13 cellular contexts compared by ENCODE assay signal in the genomic region with DNA sequence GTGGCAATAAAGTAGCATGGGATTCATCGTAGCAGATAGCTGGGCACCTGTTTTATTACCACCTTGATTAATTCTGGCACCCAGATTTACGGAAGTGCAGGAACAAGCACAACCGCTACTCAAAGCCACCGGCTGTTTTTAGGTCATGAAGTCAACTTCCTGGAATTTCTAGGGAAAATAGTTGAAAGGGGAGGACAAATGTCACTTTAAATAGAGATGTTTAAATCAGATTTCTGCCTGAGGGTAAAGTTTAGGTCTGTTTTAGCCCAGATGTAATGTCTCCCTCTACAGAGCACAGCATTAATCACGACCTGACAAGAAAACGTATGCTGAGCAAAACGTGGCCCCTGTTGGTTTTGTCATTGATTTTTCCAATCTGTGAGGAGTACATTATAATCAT. TPM values are rescaled to one million over a fixed set of nuclear protein-coding genes. Genes with fewer than 3 reads are reported as not detected.
DNase-seq lines count a peak whose midpoint lies in the region; ATAC-seq and TF ChIP-seq lines count a peak whose summit lies in the region.
"Had no signal": no experiment of that assay in that cellular context is flagged by ENCODE, and none has a peak within 500 bp of the region (broad histone marks: within the 10 kb centered on the region; RNA-seq: fewer than 3 reads in every experiment).

No MANE protein-coding gene starts in this region.

- H3K27me3 Mint-ChIP-seq in glutamatergic neuron (ENCODE audit: unreplicated experiment) (peaks cover under 1% of the 10 kb centered on the region), progenitor cell of endocrine pancreas (no peaks in the 10 kb centered on the region)

- no peak for TF ChIP-seq CTCF in glutamatergic neuron (IDR thresholded peaks at IDR 0.05; ENCODE audit: partially characterized antibody, unreplicated experiment)
- TF ChIP-seq CTCF in progenitor cell of endocrine pancreas (IDR thresholded peaks at IDR 0.05; ENCODE audit: unreplicated experiment) = peak; percentile 13
- no peak for TF ChIP-seq CTCF in GM20000 (IDR thresholded peaks at IDR 0.05; ENCODE audit: extremely low read depth, missing control alignments)

- H3K27me3 ChIP-seq in HAP-1 (ENCODE audit: low read depth) = no peaks in the 10 kb centered on the region

- no peaks in the 10 kb centered on the region for H3K9me3 ChIP-seq in HAP-1

- no peaks in the 10 kb centered on the region for H3K36me3 ChIP-seq in HAP-1 (replicated peaks)

- no peak for ATAC-seq in GM18907 (IDR thresholded peaks at IDR 0.05; ENCODE audit: unreplicated experiment)

- no peaks in the 10 kb centered on the region for H3K36me3 Mint-ChIP-seq in glutamatergic neuron (ENCODE audit: unreplicated experiment)
- H3K36me3 Mint-ChIP-seq in progenitor cell of endocrine pancreas (ENCODE audit: insufficient read depth) = no peaks in the 10 kb centered on the region

- H3K4me1 ChIP-seq in HAP-1 = peaks cover 60% of the 10 kb centered on the region

- no peak overlapping the region for H3K4me3 ChIP-seq in HAP-1

- H3K27ac Mint-ChIP-seq in glutamatergic neuron (ENCODE audit: unreplicated experiment) = peak overlapping the region; percentile 80
- H3K27ac Mint-ChIP-seq in progenitor cell of endocrine pancreas = peak overlapping the region; percentile 49
- H3K27ac Mint-ChIP-seq: activated T-helper 2 cell treated with anti-CD3 and anti-CD28 coated beads, Interferon-gamma antibody, Interleukin-2, Interleukin-4, amounts not matched to agents 10 μg/mL and 5 μg/mL and 100 μg/mL, durations not matched to agents 14 hours and 24 hours and 36 hours had no signal

- H3K4me1 Mint-ChIP-seq in glutamatergic neuron (ENCODE audit: low read depth, unreplicated experiment) (peaks cover 62% of the 10 kb centered on the region), progenitor cell of endocrine pancreas (ENCODE audit: low read depth) (peaks cover 59% of the 10 kb centered on the region)

- peaks cover 7% of the 10 kb centered on the region for H3K9me3 Mint-ChIP-seq in glutamatergic neuron (ENCODE audit: unreplicated experiment)
- no peaks in the 10 kb centered on the region for H3K9me3 Mint-ChIP-seq in progenitor cell of endocrine pancreas (ENCODE audit: low read depth)
- H3K9me3 Mint-ChIP-seq: activated T-helper 2 cell treated with anti-CD3 and anti-CD28 coated beads, Interferon-gamma antibody, Interleukin-2, Interleukin-4, amounts not matched to agents 10 μg/mL and 5 μg/mL and 100 μg/mL, durations not matched to agents 14 hours and 24 hours and 36 hours had no signal

- H3K4me3 Mint-ChIP-seq in glutamatergic neuron (ENCODE audit: unreplicated experiment) (peak overlapping the region; percentile 78), progenitor cell of endocrine pancreas (ENCODE audit: low read depth) (peak overlapping the region; percentile 4)

- peak; percentile 41 to 85 for DNase-seq in HAP-1 (ENCODE audit: low spot score in 2 of 2)
- no peak for DNase-seq in glutamatergic neuron
- DNase-seq in progenitor cell of endocrine pancreas (ENCODE audit: low spot score, unreplicated experiment) = no peak
- no peak for DNase-seq in GM20000 (ENCODE audit: low spot score)
- no peak for DNase-seq in DMS53 treated with DMSO at 0.1 percent for 48 hours (lab: John Stamatoyannopoulos, UW; ENCODE audit: unreplicated experiment)
- no peak for DNase-seq in activated effector memory CD4-positive, alpha-beta T cell treated with anti-CD3 and anti-CD28 coated beads, Interleukin-2, amount 50 U/mL, for 16 hours
- DNase-seq: activated CD4-positive, CD25-positive, alpha-beta regulatory T cell treated with anti-CD3 and anti-CD28 coated beads, Interleukin-2, amount 50 U/mL, for 72 hours; cortex of kidney; DMS53; NCI-H1105 had no signal

- in situ Hi-C loops in HAP-1 (cut with MboI; ENCODE audit: low sequenced_read_pairs) = no loop called here

TF ChIP-seq in PFSK-1, 5 proteins besides CTCF, POLR2A, EP300 and RAD21:
- TF ChIP-seq SIN3A (IDR thresholded peaks at IDR 0.05; ENCODE audit: borderline replicate concordance, insufficient read depth, low read length) = 0 out of 2 replicates have a peak, but pooled peaks have one; percentile 40
- no peak for TF ChIP-seq POLR2AphosphoS5 (IDR thresholded peaks at IDR 0.05; ENCODE audit: low read depth, low read length)

RNA-seq across cellular contexts. Expression of a gene that starts 8.0 kb away (rescaled TPM):
- polyA plus RNA-seq in PFSK-1 (2012; ENCODE audit: insufficient read length, low read depth) = 10.3 TPM
- total RNA-seq in glutamatergic neuron (ENCODE audit: unreplicated experiment) (71.2 TPM), progenitor cell of endocrine pancreas (70.8 and 75.1 TPM in 2 replicates)
- total RNA-seq: activated T-helper 2 cell treated with anti-CD3 and anti-CD28 coated beads, Interferon-gamma antibody, Interleukin-2, Interleukin-4, amounts not matched to agents 10 μg/mL and 5 μg/mL and 100 μg/mL, durations not matched to agents 14 hours and 24 hours and 36 hours had no signal

Comparison
In these comparisons a context has a peak if more than half of its experiments do, and no peak if none do; other contexts are left out.
1. DNase-seq: peak in HAP-1 (2 of 2); none in glutamatergic neuron (single experiment), progenitor cell of endocrine pancreas (single experiment), GM20000 (single experiment), DMS53 treated with DMSO at 0.1 percent for 48 hours (single experiment) and activated effector memory CD4-positive, alpha-beta T cell treated with anti-CD3 and anti-CD28 coated beads, Interleukin-2, amount 50 U/mL, for 16 hours (single experiment).